In genomic region chr7:106063039-106063438, GRCh38 we compare ENCODE assay signal across 1 cellular context.
TF ChIP-seq lines count a peak whose summit lies in the region.

No MANE protein-coding gene starts in this region.

TF ChIP-seq in GM12878, 131 proteins besides CTCF, POLR2A, EP300 and RAD21 (continued from another document):
- no peak for TF ChIP-seq ZBTB33 (IDR thresholded peaks at IDR 0.05)
